1 cellular context compared by ENCODE assay signal in the genomic region with DNA sequence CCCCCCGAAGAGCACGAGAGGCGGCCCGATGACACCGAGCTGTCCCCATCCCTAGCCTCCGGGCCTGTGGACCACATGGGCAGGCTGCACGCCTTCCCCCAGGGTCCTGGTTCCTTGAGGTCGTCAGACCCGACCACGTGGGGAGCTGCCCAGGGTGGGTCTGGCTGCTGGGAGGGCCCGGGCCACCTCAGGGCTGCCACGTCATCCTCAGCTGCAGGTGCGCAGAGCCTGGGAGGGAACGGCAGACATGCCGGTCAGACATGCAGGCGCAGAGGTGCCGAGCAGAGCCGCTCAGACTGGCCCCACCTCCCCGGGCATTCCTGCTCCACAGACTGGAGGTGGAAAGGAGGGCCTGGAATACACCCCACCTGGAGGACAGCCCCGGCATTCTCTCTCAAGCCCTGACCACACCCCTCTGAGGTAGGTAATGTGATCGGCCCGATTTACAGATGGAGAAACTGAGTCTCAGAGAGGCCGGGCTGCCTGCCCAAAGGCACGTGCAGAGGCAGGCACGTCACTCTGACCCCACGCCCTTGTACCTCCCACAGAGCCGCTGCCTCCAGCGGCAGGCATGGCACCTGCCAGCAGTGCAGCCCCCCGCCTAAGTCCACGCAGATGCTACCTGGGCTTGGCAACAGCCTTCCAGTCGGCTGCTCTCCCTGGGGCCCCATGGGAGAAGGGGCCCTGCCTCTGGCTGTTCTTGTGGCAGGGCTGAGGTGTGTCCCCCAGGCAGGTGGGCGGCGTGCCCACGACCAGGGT.
TF ChIP-seq lines count a peak whose summit lies in the region.

No MANE protein-coding gene starts in this region.

TF ChIP-seq in HepG2, 621 proteins besides CTCF, POLR2A, EP300 and RAD21:
- TF ChIP-seq ZNF598 (CRISPR knock-in tag; IDR thresholded peaks at IDR 0.05; ENCODE audit: borderline replicate concordance) (no peak), KDM2A (CRISPR knock-in tag; IDR thresholded peaks at IDR 0.05; ENCODE audit: borderline replicate concordance, low read depth) (no peak), ZNF709 (CRISPR knock-in tag; IDR thresholded peaks at IDR 0.05) (no peak), ZNF629 (CRISPR knock-in tag; conservative IDR thresholded peaks at IDR 0.05) (peak; percentile 70), CREB1 (IDR thresholded peaks at IDR 0.05) (peak; percentile 14; the same call in 1 of the 2 replicates), CREB1 (CRISPR knock-in tag; IDR thresholded peaks at IDR 0.05) (no peak), KLF16 (CRISPR knock-in tag; IDR thresholded peaks at IDR 0.05) (no peak), SNRNP70 (IDR thresholded peaks at IDR 0.05; ENCODE audit: low read depth, low read length) (no peak), BHLHE40 (IDR thresholded peaks at IDR 0.05; ENCODE audit: low read length) (peak; percentile 62; the same call in 1 of the 2 replicates), IKZF1 (IDR thresholded peaks at IDR 0.05) (no peak), NR1H2 (CRISPR knock-in tag; IDR thresholded peaks at IDR 0.05; ENCODE audit: borderline replicate concordance, low read depth) (no peak), ZMYM3 (CRISPR knock-in tag; IDR thresholded peaks at IDR 0.05) (0 out of 2 replicates have a peak, but pooled peaks have one; percentile 16)
- TF ChIP-seq, protein P1, sequence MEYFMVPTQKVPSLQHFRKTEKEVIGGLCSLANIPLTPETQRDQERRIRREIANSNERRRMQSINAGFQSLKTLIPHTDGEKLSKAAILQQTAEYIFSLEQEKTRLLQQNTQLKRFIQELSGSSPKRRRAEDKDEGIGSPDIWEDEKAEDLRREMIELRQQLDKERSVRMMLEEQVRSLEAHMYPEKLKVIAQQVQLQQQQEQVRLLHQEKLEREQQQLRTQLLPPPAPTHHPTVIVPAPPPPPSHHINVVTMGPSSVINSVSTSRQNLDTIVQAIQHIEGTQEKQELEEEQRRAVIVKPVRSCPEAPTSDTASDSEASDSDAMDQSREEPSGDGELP (IDR thresholded peaks at IDR 0.05; ENCODE audit: borderline replicate concordance, low read depth) = no peak
- TF ChIP-seq, protein P2, sequence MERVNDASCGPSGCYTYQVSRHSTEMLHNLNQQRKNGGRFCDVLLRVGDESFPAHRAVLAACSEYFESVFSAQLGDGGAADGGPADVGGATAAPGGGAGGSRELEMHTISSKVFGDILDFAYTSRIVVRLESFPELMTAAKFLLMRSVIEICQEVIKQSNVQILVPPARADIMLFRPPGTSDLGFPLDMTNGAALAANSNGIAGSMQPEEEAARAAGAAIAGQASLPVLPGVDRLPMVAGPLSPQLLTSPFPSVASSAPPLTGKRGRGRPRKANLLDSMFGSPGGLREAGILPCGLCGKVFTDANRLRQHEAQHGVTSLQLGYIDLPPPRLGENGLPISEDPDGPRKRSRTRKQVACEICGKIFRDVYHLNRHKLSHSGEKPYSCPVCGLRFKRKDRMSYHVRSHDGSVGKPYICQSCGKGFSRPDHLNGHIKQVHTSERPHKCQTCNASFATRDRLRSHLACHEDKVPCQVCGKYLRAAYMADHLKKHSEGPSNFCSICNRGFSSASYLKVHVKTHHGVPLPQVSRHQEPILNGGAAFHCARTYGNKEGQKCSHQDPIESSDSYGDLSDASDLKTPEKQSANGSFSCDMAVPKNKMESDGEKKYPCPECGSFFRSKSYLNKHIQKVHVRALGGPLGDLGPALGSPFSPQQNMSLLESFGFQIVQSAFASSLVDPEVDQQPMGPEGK (CRISPR knock-in tag; IDR thresholded peaks at IDR 0.05) = no peak
- TF ChIP-seq, protein P3, sequence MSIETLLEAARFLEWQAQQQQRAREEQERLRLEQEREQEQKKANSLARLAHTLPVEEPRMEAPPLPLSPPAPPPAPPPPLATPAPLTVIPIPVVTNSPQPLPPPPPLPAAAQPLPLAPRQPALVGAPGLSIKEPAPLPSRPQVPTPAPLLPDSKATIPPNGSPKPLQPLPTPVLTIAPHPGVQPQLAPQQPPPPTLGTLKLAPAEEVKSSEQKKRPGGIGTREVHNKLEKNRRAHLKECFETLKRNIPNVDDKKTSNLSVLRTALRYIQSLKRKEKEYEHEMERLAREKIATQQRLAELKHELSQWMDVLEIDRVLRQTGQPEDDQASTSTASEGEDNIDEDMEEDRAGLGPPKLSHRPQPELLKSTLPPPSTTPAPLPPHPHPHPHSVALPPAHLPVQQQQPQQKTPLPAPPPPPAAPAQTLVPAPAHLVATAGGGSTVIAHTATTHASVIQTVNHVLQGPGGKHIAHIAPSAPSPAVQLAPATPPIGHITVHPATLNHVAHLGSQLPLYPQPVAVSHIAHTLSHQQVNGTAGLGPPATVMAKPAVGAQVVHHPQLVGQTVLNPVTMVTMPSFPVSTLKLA (IDR thresholded peaks at IDR 0.05) = peak; percentile 52
